In the genomic region with DNA sequence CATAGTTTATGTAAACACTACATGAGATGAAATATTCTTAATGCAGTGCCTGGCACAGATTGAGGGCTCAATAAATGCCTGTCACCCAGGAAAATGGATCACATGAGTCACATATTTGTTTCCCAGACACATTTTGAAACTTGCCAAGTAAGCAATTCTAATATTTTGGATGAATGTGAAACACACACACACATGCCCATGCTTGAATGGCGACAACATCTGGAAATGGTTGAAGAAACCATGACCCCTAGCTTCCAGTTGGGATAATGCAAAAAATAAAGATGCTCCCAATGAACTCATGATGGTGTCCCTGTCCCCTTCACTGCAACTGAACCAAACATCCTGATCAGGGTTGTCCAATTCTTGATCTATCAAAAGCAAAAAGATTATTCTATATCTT, we compare ENCODE assay signal across 14 cellular contexts.
DNase-seq lines count a peak whose midpoint lies in the region; ATAC-seq and TF ChIP-seq lines count a peak whose summit lies in the region.
"Had no signal": no experiment of that assay in that cellular context is flagged by ENCODE, and none has a peak within 500 bp of the region (broad histone marks: within the 10 kb centered on the region; RNA-seq: fewer than 3 reads in every experiment).

No MANE protein-coding gene starts in this region.

- no peaks in the 10 kb centered on the region for H3K79me1 ChIP-seq in H9 (ENCODE audit: insufficient read depth, low read depth, low read length, poor library complexity, severe bottlenecking)

- H3K18ac ChIP-seq in H9 (ENCODE audit: insufficient read length, low read depth, low read length): no peak overlapping the region

- no CpG with 5 or more reads among the region's 1 CpG for WGBS in H9 (ENCODE audit: extremely low coverage, insufficient read length, low lambda C conversion rate)

- no peak overlapping the region for H4K5ac ChIP-seq in H9 (ENCODE audit: insufficient read length, low read depth, low read length)

- no peak overlapping the region for H3K9ac ChIP-seq in H9 (ENCODE audit: extremely low read depth, insufficient read length, low read length)

- no peak overlapping the region for H3K4ac ChIP-seq in H9 (ENCODE audit: low read depth, low read length)

- H3K23ac ChIP-seq in H9 (ENCODE audit: insufficient read length, low read depth, low read length): no peak overlapping the region

- H2BK12ac ChIP-seq in H9 (ENCODE audit: insufficient read length, low read depth, low read length): no peak overlapping the region

- no peak overlapping the region for H2BK20ac ChIP-seq in H9 (ENCODE audit: low read depth, low read length, poor library complexity, severe bottlenecking)

- no peaks in the 10 kb centered on the region for H3K36me3 ChIP-seq in SJCRH30
- H3K36me3 ChIP-seq: SJSA1 had no signal

- no peak overlapping the region for H3K4me3 ChIP-seq in SJCRH30
- H3K4me3 ChIP-seq: coronary artery, SJSA1 had no signal

- H3K9me3 Mint-ChIP-seq in H9 (peaks cover 3% of the 10 kb centered on the region in 2 experiments; a peak in 4 of 5 replicates), type B pancreatic cell (no peaks in the 10 kb centered on the region)
- H3K9me3 Mint-ChIP-seq in activated T-cell treated with anti-CD3 and anti-CD28 coated beads, Interleukin-2, amount 50 U/mL, for 72 hours: peaks cover 0 to 4% of the 10 kb centered on the region in 2 donors

- no peaks in the 10 kb centered on the region for H3K4me1 ChIP-seq in H9 (ENCODE audit: insufficient read depth, low read length)
- peaks cover 14% of the 10 kb centered on the region for H3K4me1 ChIP-seq in SJCRH30
- H3K4me1 ChIP-seq: SJSA1 had no signal

- no peaks in the 10 kb centered on the region for H3K79me2 ChIP-seq in H9 (ENCODE audit: insufficient read depth, low read length)

- no peak overlapping the region for H2AK5ac ChIP-seq in H9 (ENCODE audit: insufficient read length, low read length)

- no peaks in the 10 kb centered on the region; a peak in 1 of 7 replicates for H3K36me3 Mint-ChIP-seq in H9 (ENCODE audit: insufficient read depth in 1 of 3, low read depth in 3 of 3)
- no peaks in the 10 kb centered on the region for H3K36me3 Mint-ChIP-seq in type B pancreatic cell
- no peaks in the 10 kb centered on the region for H3K36me3 Mint-ChIP-seq in activated T-cell treated with anti-CD3 and anti-CD28 coated beads, Interleukin-2, amount 50 U/mL, for 72 hours (ENCODE audit: insufficient read depth in 2 of 2)
- H3K36me3 Mint-ChIP-seq: CD14-positive monocyte; stimulated activated effector memory CD8-positive, alpha-beta T cell treated with anti-CD3 and anti-CD28 coated beads, Interleukin-12 subunit alpha, Interleukin-12 subunit beta, amount 100 ng/mL, for 72 hours had no signal

- no peak overlapping the region for H4K8ac ChIP-seq in H9 (replicated peaks; ENCODE audit: insufficient read length, low read depth, low read length)

- H3K9me3 ChIP-seq in H9 (ENCODE audit: control insufficient read depth, low read depth, low read length): no peaks in the 10 kb centered on the region
- H3K9me3 ChIP-seq in SJCRH30 (replicated peaks): no peaks in the 10 kb centered on the region
- H3K9me3 ChIP-seq: SJSA1 had no signal

- H3K23me2 ChIP-seq in H9 (ENCODE audit: insufficient read length, low read depth, low read length, poor library complexity, severe bottlenecking): no peaks in the 10 kb centered on the region

- no peak overlapping the region for H2BK5ac ChIP-seq in H9 (ENCODE audit: insufficient read length, low read length)

- peak; percentile 57 for TF ChIP-seq CTCF in H9 (conservative IDR thresholded peaks at IDR 0.05)
- TF ChIP-seq CTCF in type B pancreatic cell (conservative IDR thresholded peaks at IDR 0.05): peak; percentile 41

- no peak overlapping the region for H3K27ac Mint-ChIP-seq in H9
- H3K27ac Mint-ChIP-seq in type B pancreatic cell: no peak overlapping the region
- no peak overlapping the region for H3K27ac Mint-ChIP-seq in activated T-cell treated with anti-CD3 and anti-CD28 coated beads, Interleukin-2, amount 50 U/mL, for 72 hours
- H3K27ac Mint-ChIP-seq: activated CD4-positive, alpha-beta T cell treated with anti-CD3 and anti-CD28 coated beads, Interleukin-2, amount 10 ng/mL, durations not matched to agents 7 days and 5 days; CD14-positive monocyte; stimulated activated effector memory CD8-positive, alpha-beta T cell treated with anti-CD3 and anti-CD28 coated beads, Interleukin-12 subunit alpha, Interleukin-12 subunit beta, amount 100 ng/mL, for 72 hours had no signal

- no peak overlapping the region for H4K91ac ChIP-seq in H9 (ENCODE audit: insufficient read length, low read depth, low read length)

- H3K27ac ChIP-seq in H9 (ENCODE audit: insufficient read length, low read depth, low read length): no peak overlapping the region
- H3K27ac ChIP-seq in SJCRH30: no peak overlapping the region
- H3K27ac ChIP-seq: coronary artery, SJSA1 had no signal

- no peak overlapping the region for H2AFZ ChIP-seq in H9 (ENCODE audit: low read length)

- no peak overlapping the region for H3K56ac ChIP-seq in H9 (ENCODE audit: insufficient read length, low read depth, low read length)

- no peak for ATAC-seq in activated T-cell treated with anti-CD3 and anti-CD28 coated beads, Interleukin-2, amount 50 U/mL, for 72 hours (replicated peaks in 1 of 2)
- ATAC-seq: stimulated activated effector memory CD8-positive, alpha-beta T cell treated with anti-CD3 and anti-CD28 coated beads, Interleukin-12 subunit alpha, Interleukin-12 subunit beta, amount 100 ng/mL, for 72 hours had no signal

- H3K4me1 Mint-ChIP-seq in H9 (no peaks in the 10 kb centered on the region), type B pancreatic cell (ENCODE audit: unreplicated experiment) (no peaks in the 10 kb centered on the region)
- no peaks in the 10 kb centered on the region for H3K4me1 Mint-ChIP-seq in activated T-cell treated with anti-CD3 and anti-CD28 coated beads, Interleukin-2, amount 50 U/mL, for 72 hours (ENCODE audit: low read depth)
- H3K4me1 Mint-ChIP-seq: activated CD4-positive, alpha-beta T cell treated with anti-CD3 and anti-CD28 coated beads, Interleukin-2, amount 10 ng/mL, durations not matched to agents 7 days and 5 days; CD14-positive monocyte; stimulated activated effector memory CD8-positive, alpha-beta T cell treated with anti-CD3 and anti-CD28 coated beads, Interleukin-12 subunit alpha, Interleukin-12 subunit beta, amount 100 ng/mL, for 72 hours had no signal

- H3K27me3 ChIP-seq in H9 (ENCODE audit: insufficient read depth, low read length) (no peaks in the 10 kb centered on the region), SJCRH30 (no peaks in the 10 kb centered on the region)
- H3K27me3 ChIP-seq: SJSA1 had no signal

- no peak overlapping the region for H3K4me3 Mint-ChIP-seq in H9
- no peak overlapping the region for H3K4me3 Mint-ChIP-seq in type B pancreatic cell
- no peak overlapping the region for H3K4me3 Mint-ChIP-seq in activated T-cell treated with anti-CD3 and anti-CD28 coated beads, Interleukin-2, amount 50 U/mL, for 72 hours
- H3K4me3 Mint-ChIP-seq: activated CD4-positive, alpha-beta T cell treated with anti-CD3 and anti-CD28 coated beads, Interleukin-2, amount 10 ng/mL, durations not matched to agents 7 days and 5 days; CD14-positive monocyte; stimulated activated effector memory CD8-positive, alpha-beta T cell treated with anti-CD3 and anti-CD28 coated beads, Interleukin-12 subunit alpha, Interleukin-12 subunit beta, amount 100 ng/mL, for 72 hours had no signal

- no peak overlapping the region for H3T11ph ChIP-seq in H9 (ENCODE audit: low read length)

- no peak overlapping the region for H2BK15ac ChIP-seq in H9 (ENCODE audit: low read depth, low read length)

- no peak overlapping the region for H3K14ac ChIP-seq in H9 (ENCODE audit: insufficient read depth, low read length)

- no peak overlapping the region for H3K4me2 ChIP-seq in H9 (ENCODE audit: insufficient read depth, insufficient read length, low read length)

- no peak overlapping the region for H2BK120ac ChIP-seq in H9 (ENCODE audit: low read depth, low read length, poor library complexity, severe bottlenecking)

- DNase-seq in H9 (no peak), SJCRH30 (peak; percentile 9 to 47), fibroblast of peridontal ligament (ENCODE audit: extremely low read depth) (peak; percentile 1), type B pancreatic cell (ENCODE audit: extremely low spot score, unreplicated experiment) (no peak), DMS 273 treated with DMSO at 0.1 percent for 48 hours (lab: John Stamatoyannopoulos, UW) (no peak), inferior parietal cortex (ENCODE audit: extremely low spot score) (no peak)
- no peak for DNase-seq in activated T-cell treated with anti-CD3 and anti-CD28 coated beads, Interleukin-2, amount 50 U/mL, for 72 hours
- DNase-seq: activated CD4-positive, alpha-beta T cell treated with anti-CD3 and anti-CD28 coated beads, Interleukin-2, amount 10 ng/mL, durations not matched to agents 7 days and 5 days; activated naive CD4-positive, alpha-beta T cell treated with Interleukin-2 at 50 U/mL for 16 hours; NCI-H1694 treated with DMSO at 0.1 percent for 48 hours had no signal

- H3K27me3 Mint-ChIP-seq in H9 (ENCODE audit: low read depth): no peaks in the 10 kb centered on the region; the same call in 1 of the 2 replicates
- H3K27me3 Mint-ChIP-seq in type B pancreatic cell: no peaks in the 10 kb centered on the region
- H3K27me3 Mint-ChIP-seq in activated T-cell treated with anti-CD3 and anti-CD28 coated beads, Interleukin-2, amount 50 U/mL, for 72 hours (ENCODE audit: low read depth): no peaks in the 10 kb centered on the region
- H3K27me3 Mint-ChIP-seq: activated CD4-positive, alpha-beta T cell treated with anti-CD3 and anti-CD28 coated beads, Interleukin-2, amount 10 ng/mL, durations not matched to agents 7 days and 5 days had no signal

- no peaks in the 10 kb centered on the region for H4K20me1 ChIP-seq in H9 (ENCODE audit: control insufficient read depth, insufficient read depth, insufficient read length)

Comparison
In these comparisons a context has a peak if more than half of its experiments do, and no peak if none do; other contexts are left out.
1. DNase-seq: peak in SJCRH30 (2 of 2) and fibroblast of peridontal ligament (single experiment); none in H9 (single experiment), type B pancreatic cell (single experiment), DMS 273 treated with DMSO at 0.1 percent for 48 hours (single experiment), activated T-cell treated with anti-CD3 and anti-CD28 coated beads, Interleukin-2, amount 50 U/mL, for 72 hours (0 of 2) and inferior parietal cortex (single experiment).